Comparison of ENCODE assay signal across 14 cellular contexts in genomic region chr1:172917972-172918371, GRCh38.
DNase-seq lines count a peak whose midpoint lies in the region; ATAC-seq and TF ChIP-seq lines count a peak whose summit lies in the region.
"Had no signal": no experiment of that assay in that cellular context is flagged by ENCODE, and none has a peak within 500 bp of the region (broad histone marks: within the 10 kb centered on the region; RNA-seq: fewer than 3 reads in every experiment).

No MANE protein-coding gene starts in this region.

- DNase-seq in AG08395 (ENCODE audit: low spot score) (peak; percentile 95), LoVo (ENCODE audit: low spot score) (peak; percentile 66), choroid plexus epithelial cell (ENCODE audit: low read depth) (peak; percentile 97), lung (ENCODE audit: low spot score) (no peak), occipital lobe (lab: John Stamatoyannopoulos, UW) (no peak), GM20000 (ENCODE audit: low spot score) (no peak)
- DNase-seq: activated CD4-positive, alpha-beta T cell treated with anti-CD3 and anti-CD28 coated beads for 4 hours; NCI-H1417; stimulated activated naive B cell treated with anti-CD40 and anti-IgM and Interleukin-4, amounts not matched to agents 10 μg/mL and 1 μg/mL and 100 μg/mL, for 72 hours had no signal

- no peak overlapping the region for H3K27ac ChIP-seq in lung (ENCODE audit: low read depth in 1 of 2, low read length in 1 of 2)
- H3K27ac ChIP-seq: BLaER1 had no signal

- no peaks in the 10 kb centered on the region for H3K4me1 ChIP-seq in lung (ENCODE audit: control insufficient read depth in 2 of 2, insufficient read depth in 2 of 2, low read length in 2 of 2)

- no peaks in the 10 kb centered on the region for H3K36me3 ChIP-seq in lung (ENCODE audit: control insufficient read depth in 2 of 2, insufficient read depth in 2 of 2, low read length in 2 of 2)
- H3K36me3 ChIP-seq: BLaER1 had no signal

- TF ChIP-seq CTCF in choroid plexus epithelial cell (conservative IDR thresholded peaks at IDR 0.05; ENCODE audit: low read depth, low read length) (no peak), lung (IDR thresholded peaks at IDR 0.05; ENCODE audit: control extremely low read depth, extremely low read depth) (no peak), GM20000 (IDR thresholded peaks at IDR 0.05; ENCODE audit: extremely low read depth, missing control alignments) (no peak)

- H3K4me3 ChIP-seq in choroid plexus epithelial cell (ENCODE audit: low read depth, low read length) (no peak overlapping the region), lung (no peak overlapping the region)
- H3K4me3 ChIP-seq: BLaER1, GM12878, skin epidermis had no signal

- H3K9me3 ChIP-seq in lung (ENCODE audit: control insufficient read depth in 2 of 2, insufficient read depth in 1 of 2, low read length in 1 of 2), result peaks cover 2% of the 10 kb centered on the region in 2 donors

- 64 to 68% methylated on average over 2 of the region's 2 CpGs for WGBS in lung, 2 donors

- ATAC-seq in lung (ENCODE audit: insufficient read depth, low FRiP score), result peak; percentile 41
- ATAC-seq in GM19035 (IDR thresholded peaks at IDR 0.05; ENCODE audit: unreplicated experiment), result no peak
- no peak for ATAC-seq in HG03354 (IDR thresholded peaks at IDR 0.05; ENCODE audit: poor library complexity, severe bottlenecking, unreplicated experiment)
- ATAC-seq: GM12878; stimulated activated naive B cell treated with anti-CD40 and anti-IgM and Interleukin-4, amounts not matched to agents 10 μg/mL and 1 μg/mL and 100 μg/mL, for 72 hours had no signal

- no peaks in the 10 kb centered on the region for H3K27me3 ChIP-seq in lung (ENCODE audit: control insufficient read depth, insufficient read depth)
- H3K27me3 ChIP-seq: BLaER1 had no signal

Comparison
In these comparisons a context has a peak if more than half of its experiments do, and no peak if none do; other contexts are left out.
1. DNase-seq: peak in AG08395 (single experiment), LoVo (single experiment) and choroid plexus epithelial cell (single experiment); none in lung (single experiment), occipital lobe (single experiment) and GM20000 (single experiment).